1 cellular context compared by ENCODE assay signal in the genomic region with DNA sequence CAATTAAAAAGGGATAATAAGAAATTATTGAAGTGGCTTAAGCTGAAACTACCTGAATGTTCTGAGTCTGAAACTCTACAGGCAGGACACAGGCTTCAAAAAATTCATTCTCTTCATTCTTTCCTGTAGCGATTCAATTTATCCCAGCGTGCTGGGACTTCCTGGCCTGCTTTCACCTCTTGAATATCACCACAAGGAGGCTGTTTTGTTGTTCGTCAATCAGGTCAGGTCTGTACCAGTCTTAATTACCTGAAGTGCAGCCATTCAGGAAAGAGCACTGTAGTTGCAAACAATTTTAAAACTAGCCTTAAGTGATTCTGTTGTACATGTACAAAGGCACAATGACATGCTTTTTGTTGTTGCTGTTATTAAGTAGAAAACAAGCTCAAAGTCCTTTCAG.
TF ChIP-seq lines count a peak whose summit lies in the region.

No MANE protein-coding gene starts in this region.

TF ChIP-seq in HepG2, 621 proteins besides CTCF, POLR2A, EP300 and RAD21 (continued from another document):
- TF ChIP-seq, protein P1, sequence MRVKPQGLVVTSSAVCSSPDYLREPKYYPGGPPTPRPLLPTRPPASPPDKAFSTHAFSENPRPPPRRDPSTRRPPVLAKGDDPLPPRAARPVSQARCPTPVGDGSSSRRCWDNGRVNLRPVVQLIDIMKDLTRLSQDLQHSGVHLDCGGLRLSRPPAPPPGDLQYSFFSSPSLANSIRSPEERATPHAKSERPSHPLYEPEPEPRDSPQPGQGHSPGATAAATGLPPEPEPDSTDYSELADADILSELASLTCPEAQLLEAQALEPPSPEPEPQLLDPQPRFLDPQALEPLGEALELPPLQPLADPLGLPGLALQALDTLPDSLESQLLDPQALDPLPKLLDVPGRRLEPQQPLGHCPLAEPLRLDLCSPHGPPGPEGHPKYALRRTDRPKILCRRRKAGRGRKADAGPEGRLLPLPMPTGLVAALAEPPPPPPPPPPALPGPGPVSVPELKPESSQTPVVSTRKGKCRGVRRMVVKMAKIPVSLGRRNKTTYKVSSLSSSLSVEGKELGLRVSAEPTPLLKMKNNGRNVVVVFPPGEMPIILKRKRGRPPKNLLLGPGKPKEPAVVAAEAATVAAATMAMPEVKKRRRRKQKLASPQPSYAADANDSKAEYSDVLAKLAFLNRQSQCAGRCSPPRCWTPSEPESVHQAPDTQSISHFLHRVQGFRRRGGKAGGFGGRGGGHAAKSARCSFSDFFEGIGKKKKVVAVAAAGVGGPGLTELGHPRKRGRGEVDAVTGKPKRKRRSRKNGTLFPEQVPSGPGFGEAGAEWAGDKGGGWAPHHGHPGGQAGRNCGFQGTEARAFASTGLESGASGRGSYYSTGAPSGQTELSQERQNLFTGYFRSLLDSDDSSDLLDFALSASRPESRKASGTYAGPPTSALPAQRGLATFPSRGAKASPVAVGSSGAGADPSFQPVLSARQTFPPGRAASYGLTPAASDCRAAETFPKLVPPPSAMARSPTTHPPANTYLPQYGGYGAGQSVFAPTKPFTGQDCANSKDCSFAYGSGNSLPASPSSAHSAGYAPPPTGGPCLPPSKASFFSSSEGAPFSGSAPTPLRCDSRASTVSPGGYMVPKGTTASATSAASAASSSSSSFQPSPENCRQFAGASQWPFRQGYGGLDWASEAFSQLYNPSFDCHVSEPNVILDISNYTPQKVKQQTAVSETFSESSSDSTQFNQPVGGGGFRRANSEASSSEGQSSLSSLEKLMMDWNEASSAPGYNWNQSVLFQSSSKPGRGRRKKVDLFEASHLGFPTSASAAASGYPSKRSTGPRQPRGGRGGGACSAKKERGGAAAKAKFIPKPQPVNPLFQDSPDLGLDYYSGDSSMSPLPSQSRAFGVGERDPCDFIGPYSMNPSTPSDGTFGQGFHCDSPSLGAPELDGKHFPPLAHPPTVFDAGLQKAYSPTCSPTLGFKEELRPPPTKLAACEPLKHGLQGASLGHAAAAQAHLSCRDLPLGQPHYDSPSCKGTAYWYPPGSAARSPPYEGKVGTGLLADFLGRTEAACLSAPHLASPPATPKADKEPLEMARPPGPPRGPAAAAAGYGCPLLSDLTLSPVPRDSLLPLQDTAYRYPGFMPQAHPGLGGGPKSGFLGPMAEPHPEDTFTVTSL (CRISPR knock-in tag; IDR thresholded peaks at IDR 0.05; ENCODE audit: borderline replicate concordance): 0 out of 2 replicates have a peak, but pooled peaks have one; percentile 26
